Comparison of ENCODE assay signal across 22 cellular contexts in genomic region chr1:205088341-205088740, GRCh38. TPM values are rescaled to one million over a fixed set of nuclear protein-coding genes. Genes with fewer than 3 reads are reported as not detected.
"Had no signal": no experiment of that assay in that cellular context is flagged by ENCODE, and none has a peak within 500 bp of the region (broad histone marks: within the 10 kb centered on the region; RNA-seq: fewer than 3 reads in every experiment).

No MANE protein-coding gene starts in this region.

- H3K4me3 ChIP-seq: breast epithelium, colonic mucosa, esophagus squamous epithelium, lower lobe of right lung, mucosa of descending colon, thyroid gland had no signal

- H3K4me1 Mint-ChIP-seq: central memory CD8-positive, alpha-beta T cell had no signal

- H3K4me3 Mint-ChIP-seq: activated naive CD8-positive, alpha-beta T cell; central memory CD8-positive, alpha-beta T cell; nephron progenitor cell; stimulated activated naive CD8-positive, alpha-beta T cell treated with anti-CD3 and anti-CD28 coated beads, Interleukin-15, Interleukin-2, amounts not matched to agents 100 ng/mL and 50 ng/mL, for 24 hours; T-helper 2 cell treated with Interferon-gamma antibody and Interleukin-4, amounts not matched to agents 5 μg/mL and 100 μg/mL, for 36 hours had no signal

- H3K27me3 ChIP-seq: breast epithelium, colonic mucosa, esophagus squamous epithelium, thyroid gland had no signal

- H3K27me3 Mint-ChIP-seq: activated naive CD8-positive, alpha-beta T cell; central memory CD8-positive, alpha-beta T cell; stimulated activated naive CD8-positive, alpha-beta T cell treated with anti-CD3 and anti-CD28 coated beads, Interleukin-15, Interleukin-2, amounts not matched to agents 100 ng/mL and 50 ng/mL, for 24 hours had no signal

- ATAC-seq: left lobe of liver, lower lobe of right lung, mucosa of descending colon, right cardiac atrium had no signal

- H3K36me3 ChIP-seq: breast epithelium had no signal

- DNase-seq: activated CD4-positive, CD25-positive, alpha-beta regulatory T cell treated with anti-CD3 and anti-CD28 coated beads, Interleukin-2, amount 50 U/mL, for 72 hours; activated T-cell treated with anti-CD3 and anti-CD28 coated beads, Interleukin-2, amount 50 U/mL, for 1 hour; colonic mucosa; esophagus squamous epithelium; lower lobe of right lung; mesendoderm; mucosa of descending colon; nephron progenitor cell; right cardiac atrium; stimulated activated CD4-positive, alpha-beta T cell treated with anti-CD3 and anti-CD28 coated beads, Interleukin-1b, Interleukin-23, amount 100 ng/mL, for 48 hours; substantia nigra; thyroid gland; WERI-Rb-1 had no signal

- H3K9me3 Mint-ChIP-seq: central memory CD8-positive, alpha-beta T cell; nephron progenitor cell; stimulated activated naive CD8-positive, alpha-beta T cell treated with anti-CD3 and anti-CD28 coated beads, Interleukin-15, Interleukin-2, amounts not matched to agents 100 ng/mL and 50 ng/mL, for 24 hours; T-helper 2 cell treated with Interferon-gamma antibody and Interleukin-4, amounts not matched to agents 5 μg/mL and 100 μg/mL, for 36 hours had no signal

- H3K27ac Mint-ChIP-seq: activated naive CD8-positive, alpha-beta T cell; stimulated activated naive CD8-positive, alpha-beta T cell treated with anti-CD3 and anti-CD28 coated beads, Interleukin-15, Interleukin-2, amounts not matched to agents 100 ng/mL and 50 ng/mL, for 24 hours; T-helper 2 cell treated with Interferon-gamma antibody and Interleukin-4, amounts not matched to agents 5 μg/mL and 100 μg/mL, for 36 hours had no signal

RNA-seq across cellular contexts. Expression of gene CNTN2, which starts 45.3 kb away (rescaled TPM):
- total RNA-seq: breast epithelium, fibroblast of villous mesenchyme, kidney epithelial cell, lower lobe of right lung, pulmonary artery endothelial cell had no signal
